ENCODE assay signal across 7 cellular contexts in genomic region chr11:119201236-119201635, GRCh38. TPM values are rescaled to one million over a fixed set of nuclear protein-coding genes. Genes with fewer than 3 reads are reported as not detected.
"Had no signal": no experiment of that assay in that cellular context is flagged by ENCODE, and none has a peak within 500 bp of the region (broad histone marks: within the 10 kb centered on the region; RNA-seq: fewer than 3 reads in every experiment).

No MANE protein-coding gene starts in this region.

RNA-seq across cellular contexts. Expression of gene NHERF4, which starts 16.0 kb away (rescaled TPM):
- total RNA-seq: GM23248, H4, H7, HFFc6, HT1080 had no signal
- polyA plus RNA-seq: GM23248, IgD-negative memory B cell had no signal

RNA-seq across cellular contexts. Expression of gene ABCG4, which starts 52.4 kb away (rescaled TPM):
- total RNA-seq: GM23248, HepG2, HT1080 had no signal
- polyA plus RNA-seq: HepG2, IgD-negative memory B cell had no signal
